ENCODE assay signal across 13 cellular contexts in genomic region chr17:75814900-75815373, GRCh38. TPM values are rescaled to one million over a fixed set of nuclear protein-coding genes. Genes with fewer than 3 reads are reported as not detected.
DNase-seq lines count a peak whose midpoint lies in the region; ATAC-seq, FAIRE-seq and TF ChIP-seq lines count a peak whose summit lies in the region.
"Had no signal": no experiment of that assay in that cellular context is flagged by ENCODE, and none has a peak within 500 bp of the region (broad histone marks: within the 10 kb centered on the region; RNA-seq: fewer than 3 reads in every experiment).

No MANE protein-coding gene starts in this region.

- no peak for DNase-seq in activated naive CD8-positive, alpha-beta T cell treated with anti-CD3 and anti-CD28 coated beads, Interleukin-2, amount 10 ng/mL, durations not matched to agents 7 days and 5 days
- DNase-seq in activated naive CD8-positive, alpha-beta T cell treated with anti-CD3 and anti-CD28 coated beads, Interleukin-2, amount 50 U/mL, for 24 hours, result no peak
- DNase-seq in astrocyte (ENCODE audit: low read depth) (peak; percentile 74), foreskin fibroblast (peak; percentile 29 to 76), NCI-H2227 treated with DMSO at 0.1 percent for 48 hours (lab: John Stamatoyannopoulos, UW) (no peak), iPS-NIHi11 (ENCODE audit: low spot score) (no peak), gastrocnemius medialis (no peak)
- DNase-seq: activated CD4-positive, CD25-positive, alpha-beta regulatory T cell treated with anti-CD3 and anti-CD28 coated beads, Interleukin-2, amount 50 U/mL, for 72 hours; KG1 had no signal

- peak overlapping the region; percentile 42 for H2AFZ ChIP-seq in astrocyte (ENCODE audit: low read depth, low read length)

- no peak for TF ChIP-seq CTCF in astrocyte (IDR thresholded peaks at IDR 0.05; ENCODE audit: insufficient read depth, low read depth, low read length)
- TF ChIP-seq CTCF in foreskin fibroblast (IDR thresholded peaks at IDR 0.05; ENCODE audit: low read depth, low read length), result no peak
- TF ChIP-seq CTCF in gastrocnemius medialis (IDR thresholded peaks at IDR 0.05 in 4 of 5, conservative IDR thresholded peaks at IDR 0.05 in 1 of 5), result no peak

- H3K36me3 Mint-ChIP-seq in activated naive CD8-positive, alpha-beta T cell treated with anti-CD3 and anti-CD28 coated beads, Interleukin-2, amount 10 ng/mL, durations not matched to agents 7 days and 5 days, result peaks cover 7% of the 10 kb centered on the region
- H3K36me3 Mint-ChIP-seq in activated naive CD8-positive, alpha-beta T cell treated with anti-CD3 and anti-CD28 coated beads, Interleukin-2, amount 50 U/mL, for 24 hours (ENCODE audit: low read depth), result peaks cover 4% of the 10 kb centered on the region
- H3K36me3 Mint-ChIP-seq in astrocyte (ENCODE audit: low read depth, unreplicated experiment), result peaks cover 12% of the 10 kb centered on the region

- H3K4me3 Mint-ChIP-seq in activated naive CD8-positive, alpha-beta T cell treated with anti-CD3 and anti-CD28 coated beads, Interleukin-2, amount 10 ng/mL, durations not matched to agents 7 days and 5 days, result no peak overlapping the region
- no peak overlapping the region for H3K4me3 Mint-ChIP-seq in activated naive CD8-positive, alpha-beta T cell treated with anti-CD3 and anti-CD28 coated beads, Interleukin-2, amount 50 U/mL, for 24 hours
- H3K4me3 Mint-ChIP-seq in astrocyte (ENCODE audit: unreplicated experiment), result no peak overlapping the region

- peak overlapping the region; percentile 54 for H3K9ac ChIP-seq in astrocyte (ENCODE audit: low read length)

- in situ Hi-C loops in gastrocnemius medialis (cut with MboI; ENCODE audit: low sequenced_read_pairs in 4 of 4), result no loop called here

- no peaks in the 10 kb centered on the region for H3K27me3 ChIP-seq in astrocyte (ENCODE audit: insufficient read depth, low read length)
- H3K27me3 ChIP-seq in gastrocnemius medialis, result no peaks in the 10 kb centered on the region
- H3K27me3 ChIP-seq: right atrium auricular region had no signal

- intact Hi-C loops in gastrocnemius medialis (cut with DNase I; ENCODE audit: low total_unique reads), result no loop called here

- H3K4me3 ChIP-seq in astrocyte (ENCODE audit: insufficient read depth, low read depth, low read length), result no peak overlapping the region
- H3K4me3 ChIP-seq in foreskin fibroblast (ENCODE audit: low read depth in 1 of 2, low read length in 2 of 2), result no peak overlapping the region
- H3K4me3 ChIP-seq in gastrocnemius medialis, result no peak overlapping the region
- H3K4me3 ChIP-seq: lung, right atrium auricular region had no signal

- POLR2A ChIA-PET in activated naive CD8-positive, alpha-beta T cell treated with anti-CD3 and anti-CD28 coated beads, Interleukin-2, amount 10 ng/mL, durations not matched to agents 7 days and 5 days (lab: Charles Lee), result interaction anchor here (1.4 to 1.6 kb wide), 2 partner anchors 32 to 35 kb away, joined by 3 to 7 read pairs; no protein-coding TSS in a partner anchor

- H3K4me2 ChIP-seq in astrocyte (ENCODE audit: low read length), result peak overlapping the region; percentile 30

- H3K9me3 ChIP-seq in astrocyte (ENCODE audit: insufficient read depth, low read depth, low read length) (no peaks in the 10 kb centered on the region), gastrocnemius medialis (no peaks in the 10 kb centered on the region)
- H3K9me3 ChIP-seq: right atrium auricular region had no signal

- H3K4me1 Mint-ChIP-seq in activated naive CD8-positive, alpha-beta T cell treated with anti-CD3 and anti-CD28 coated beads, Interleukin-2, amount 10 ng/mL, durations not matched to agents 7 days and 5 days, result peaks cover 1% of the 10 kb centered on the region
- H3K4me1 Mint-ChIP-seq in activated naive CD8-positive, alpha-beta T cell treated with anti-CD3 and anti-CD28 coated beads, Interleukin-2, amount 50 U/mL, for 24 hours, result no peaks in the 10 kb centered on the region
- H3K4me1 Mint-ChIP-seq in astrocyte (ENCODE audit: low read depth, unreplicated experiment), result peaks cover 11% of the 10 kb centered on the region

- TF ChIP-seq POLR2A in gastrocnemius medialis (IDR thresholded peaks at IDR 0.05), result no peak

- H3K36me3 ChIP-seq in astrocyte (ENCODE audit: insufficient read depth, low read length), result peaks cover 13% of the 10 kb centered on the region
- peaks cover 0 to 91% of the 10 kb centered on the region in 2 donors for H3K36me3 ChIP-seq in gastrocnemius medialis

- H3K4me1 ChIP-seq in astrocyte (ENCODE audit: insufficient read depth, low read length), result peaks cover 11% of the 10 kb centered on the region
- H3K4me1 ChIP-seq in gastrocnemius medialis, result peaks cover 3% of the 10 kb centered on the region in 2 donors

- no peak for ATAC-seq in activated naive CD8-positive, alpha-beta T cell treated with anti-CD3 and anti-CD28 coated beads, Interleukin-2, amount 10 ng/mL, durations not matched to agents 7 days and 5 days (ENCODE audit: low read depth)
- ATAC-seq in activated naive CD8-positive, alpha-beta T cell treated with anti-CD3 and anti-CD28 coated beads, Interleukin-2, amount 50 U/mL, for 24 hours, result no peak
- ATAC-seq in HG03354 (IDR thresholded peaks at IDR 0.05; ENCODE audit: poor library complexity, severe bottlenecking, unreplicated experiment), result no peak
- no peak for ATAC-seq in gastrocnemius medialis

- H3K27me3 Mint-ChIP-seq in activated naive CD8-positive, alpha-beta T cell treated with anti-CD3 and anti-CD28 coated beads, Interleukin-2, amount 10 ng/mL, durations not matched to agents 7 days and 5 days, result no peaks in the 10 kb centered on the region
- no peaks in the 10 kb centered on the region for H3K27me3 Mint-ChIP-seq in activated naive CD8-positive, alpha-beta T cell treated with anti-CD3 and anti-CD28 coated beads, Interleukin-2, amount 50 U/mL, for 24 hours
- no peaks in the 10 kb centered on the region for H3K27me3 Mint-ChIP-seq in astrocyte (ENCODE audit: low read depth, unreplicated experiment)

- peaks cover 20% of the 10 kb centered on the region for H4K20me1 ChIP-seq in astrocyte (ENCODE audit: insufficient read depth, low read length)

- no peaks in the 10 kb centered on the region for H3K79me2 ChIP-seq in astrocyte (ENCODE audit: insufficient read depth, low read length)

- peak overlapping the region; percentile 35 for H3K27ac ChIP-seq in astrocyte (ENCODE audit: low read depth, low read length)
- H3K27ac ChIP-seq in gastrocnemius medialis, result no peak overlapping the region
- H3K27ac ChIP-seq: right atrium auricular region had no signal

- H3K9me3 Mint-ChIP-seq in activated naive CD8-positive, alpha-beta T cell treated with anti-CD3 and anti-CD28 coated beads, Interleukin-2, amount 10 ng/mL, durations not matched to agents 7 days and 5 days, result no peaks in the 10 kb centered on the region
- no peaks in the 10 kb centered on the region for H3K9me3 Mint-ChIP-seq in activated naive CD8-positive, alpha-beta T cell treated with anti-CD3 and anti-CD28 coated beads, Interleukin-2, amount 50 U/mL, for 24 hours
- no peaks in the 10 kb centered on the region for H3K9me3 Mint-ChIP-seq in astrocyte (ENCODE audit: unreplicated experiment)

- H3K27ac Mint-ChIP-seq in activated naive CD8-positive, alpha-beta T cell treated with anti-CD3 and anti-CD28 coated beads, Interleukin-2, amount 10 ng/mL, durations not matched to agents 7 days and 5 days, result peak overlapping the region; percentile 58
- no peak overlapping the region for H3K27ac Mint-ChIP-seq in activated naive CD8-positive, alpha-beta T cell treated with anti-CD3 and anti-CD28 coated beads, Interleukin-2, amount 50 U/mL, for 24 hours
- H3K27ac Mint-ChIP-seq in astrocyte (ENCODE audit: unreplicated experiment), result no peak overlapping the region

- FAIRE-seq in astrocyte (lab: Jason Lieb, UNC), result no peak
- FAIRE-seq: A204.1 had no signal

RNA-seq across cellular contexts. Expression of gene UNC13D, which starts 29.3 kb away (rescaled TPM):
- 100 to 1,000 TPM; 221 to 222 TPM for total RNA-seq in activated naive CD8-positive, alpha-beta T cell treated with anti-CD3 and anti-CD28 coated beads, Interleukin-2, amount 10 ng/mL, durations not matched to agents 7 days and 5 days
- total RNA-seq in astrocyte (2.5 and 2.7 TPM in 2 replicates), gastrocnemius medialis (1 to 10 TPM; 1.3 to 9.4 (median 4.6) TPM)

RNA-seq across cellular contexts. Expression of gene UNK, which starts 30.3 kb away (rescaled TPM):
- 10 to 100 TPM; 37.4 to 39.8 TPM for total RNA-seq in activated naive CD8-positive, alpha-beta T cell treated with anti-CD3 and anti-CD28 coated beads, Interleukin-2, amount 10 ng/mL, durations not matched to agents 7 days and 5 days
- 14.9 and 16.7 TPM in 2 replicates for total RNA-seq in astrocyte
- 10 to 100 TPM; 10.4 to 19.2 (median 13.1) TPM for total RNA-seq in gastrocnemius medialis

RNA-seq across cellular contexts. Expression of gene WBP2, which starts 40.2 kb away (rescaled TPM):
- total RNA-seq in activated naive CD8-positive, alpha-beta T cell treated with anti-CD3 and anti-CD28 coated beads, Interleukin-2, amount 10 ng/mL, durations not matched to agents 7 days and 5 days, result 100 to 1,000 TPM; 107 TPM
- total RNA-seq in astrocyte, result 65.6 and 72.6 TPM in 2 replicates
- 100 to 1,000 TPM; 129 to 259 (median 148) TPM for total RNA-seq in gastrocnemius medialis

RNA-seq across cellular contexts. Expression of gene GALK1, which starts 49.9 kb away (rescaled TPM):
- total RNA-seq in activated naive CD8-positive, alpha-beta T cell treated with anti-CD3 and anti-CD28 coated beads, Interleukin-2, amount 10 ng/mL, durations not matched to agents 7 days and 5 days, result 10 to 100 TPM; 50.4 to 53.0 TPM
- 22.6 and 31.1 TPM in 2 replicates for total RNA-seq in astrocyte
- 10 to 100 TPM in 2 of 4 donors, 1 to 10 TPM in 2; 8.7 to 18.3 (median 11.0) TPM for total RNA-seq in gastrocnemius medialis

Comparison
In these comparisons a context has a peak if more than half of its experiments do, and no peak if none do; other contexts are left out.
1. DNase-seq: peak in astrocyte (single experiment) and foreskin fibroblast (2 of 2); none in activated naive CD8-positive, alpha-beta T cell treated with anti-CD3 and anti-CD28 coated beads, Interleukin-2, amount 10 ng/mL, durations not matched to agents 7 days and 5 days (single experiment), activated naive CD8-positive, alpha-beta T cell treated with anti-CD3 and anti-CD28 coated beads, Interleukin-2, amount 50 U/mL, for 24 hours (single experiment), NCI-H2227 treated with DMSO at 0.1 percent for 48 hours (single experiment), iPS-NIHi11 (single experiment) and gastrocnemius medialis (0 of 2).
2. RNA of gene UNC13D, which starts 29.3 kb away (total RNA-seq): 221 to 222 TPM in activated naive CD8-positive, alpha-beta T cell treated with anti-CD3 and anti-CD28 coated beads, Interleukin-2, amount 10 ng/mL, durations not matched to agents 7 days and 5 days; 1.3 to 9.4 TPM in gastrocnemius medialis and 2.5 to 2.7 TPM in astrocyte; every median in the first group is over 10 times any median in the second.